22 cellular contexts compared by ENCODE assay signal in the genomic region with DNA sequence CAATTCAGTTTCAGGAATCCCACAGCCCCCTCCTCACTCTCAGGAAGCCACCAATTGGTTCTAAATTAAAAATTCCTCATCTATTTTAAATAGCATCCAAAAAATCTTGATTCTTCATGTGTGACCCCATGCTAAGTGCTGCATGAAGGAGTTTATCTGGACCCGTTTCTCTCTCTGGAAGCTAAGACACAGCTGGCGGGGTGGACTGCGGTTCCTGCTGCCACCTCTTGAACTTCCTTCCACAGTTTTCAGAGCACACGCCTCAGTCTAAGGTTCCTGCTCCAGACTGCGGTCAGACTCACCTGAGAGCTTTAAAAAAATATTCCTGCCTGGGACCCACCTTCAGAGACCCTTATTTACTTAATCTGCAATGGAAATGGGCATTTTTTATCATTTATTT. TPM values are rescaled to one million over a fixed set of nuclear protein-coding genes. Genes with fewer than 3 reads are reported as not detected.
DNase-seq lines count a peak whose midpoint lies in the region; ATAC-seq and TF ChIP-seq lines count a peak whose summit lies in the region.
"Had no signal": no experiment of that assay in that cellular context is flagged by ENCODE, and none has a peak within 500 bp of the region (broad histone marks: within the 10 kb centered on the region; RNA-seq: fewer than 3 reads in every experiment).

No MANE protein-coding gene starts in this region.

- H4K12ac ChIP-seq in trophoblast cell (ENCODE audit: low read depth, low read length): no peak overlapping the region

- no peak overlapping the region for H3K4me3 ChIP-seq in BLaER1 treated with 17β-estradiol and CSF1 and Interleukin-3, amounts not matched to agents 10 nM and 100 nM
- H3K4me3 ChIP-seq in right lobe of liver (no peak overlapping the region), trophoblast cell (ENCODE audit: low read depth, low read length) (no peak overlapping the region), tibial nerve (no peak overlapping the region)
- H3K4me3 ChIP-seq: GM12878, PC-9 had no signal

- H3K79me1 ChIP-seq in trophoblast cell (ENCODE audit: low read length): peaks cover 1% of the 10 kb centered on the region

- peaks cover 0 to 6% (median 0%) of the 10 kb centered on the region in 11 experiments; a peak in 2 of 22 replicates for H3K27me3 ChIP-seq in BLaER1 treated with 17β-estradiol and CSF1 and Interleukin-3, amounts not matched to agents 10 nM and 100 nM
- H3K27me3 ChIP-seq in right lobe of liver (no peaks in the 10 kb centered on the region), trophoblast cell (ENCODE audit: insufficient read depth, low read length) (no peaks in the 10 kb centered on the region), tibial nerve (no peaks in the 10 kb centered on the region)

- no peak overlapping the region for H4K91ac ChIP-seq in trophoblast cell (ENCODE audit: low read depth, low read length)

- H3K9ac ChIP-seq in BLaER1 treated with 17β-estradiol and CSF1 and Interleukin-3, amounts not matched to agents 10 nM and 100 nM: peak overlapping the region in 2 of 11 experiments; percentile 12 to 19; a peak in 1 of 22 replicates
- H3K9ac ChIP-seq in trophoblast cell (ENCODE audit: low read length): no peak overlapping the region

- H3K14ac ChIP-seq in trophoblast cell (ENCODE audit: low read length): no peak overlapping the region

- no peaks in the 10 kb centered on the region for H3K79me2 ChIP-seq in trophoblast cell (ENCODE audit: control insufficient read depth, insufficient read depth, low read length, poor library complexity)

- no peaks in the 10 kb centered on the region for H4K20me1 ChIP-seq in BLaER1 treated with 17β-estradiol and CSF1 and Interleukin-3, amounts not matched to agents 10 nM and 100 nM

- WGBS in right lobe of liver (ENCODE audit: insufficient coverage, low coverage, low lambda C conversion rate, missing lambda C conversion rate): 21% methylated on average over 5 of the region's 5 CpGs
- WGBS in trophoblast cell (ENCODE audit: extremely low coverage, insufficient coverage, insufficient read length): no CpG with 5 or more reads among the region's 5 CpGs
- 51 to 54% methylated on average over 5 of the region's 5 CpGs for WGBS in tibial nerve, 2 donors

- no peak overlapping the region for H3K23ac ChIP-seq in trophoblast cell (ENCODE audit: low read length)

- no peak overlapping the region for H3K4ac ChIP-seq in trophoblast cell (ENCODE audit: low read depth, low read length)

- H2BK12ac ChIP-seq in trophoblast cell (ENCODE audit: low read length): peak overlapping the region; percentile 31

- H4K8ac ChIP-seq in trophoblast cell (ENCODE audit: low read depth, low read length): no peak overlapping the region

- no peak overlapping the region for H2BK120ac ChIP-seq in trophoblast cell (ENCODE audit: insufficient read depth, low read length, poor library complexity)

- TF ChIP-seq CTCF in right lobe of liver (IDR thresholded peaks at IDR 0.05) (no peak), tibial nerve (IDR thresholded peaks at IDR 0.05) (no peak)

- H3K9me3 ChIP-seq in BLaER1 treated with 17β-estradiol and CSF1 and Interleukin-3, amounts not matched to agents 10 nM and 100 nM (replicated peaks in 1 of 11): no peaks in the 10 kb centered on the region
- no peaks in the 10 kb centered on the region for H3K9me3 ChIP-seq in right lobe of liver
- no peaks in the 10 kb centered on the region for H3K9me3 ChIP-seq in trophoblast cell (ENCODE audit: insufficient read depth, low read depth, low read length)
- no peaks in the 10 kb centered on the region for H3K9me3 ChIP-seq in tibial nerve

- TF ChIP-seq POLR2A in right lobe of liver (IDR thresholded peaks at IDR 0.05): no peak
- TF ChIP-seq POLR2A in tibial nerve (IDR thresholded peaks at IDR 0.05): no peak

- intact Hi-C loops in right lobe of liver (cut with DNase I): no loop called here

- peak overlapping the region; percentile 3 to 82 (median 58); a peak in 18 of 22 replicates for H3K4me2 ChIP-seq in BLaER1 treated with 17β-estradiol and CSF1 and Interleukin-3, amounts not matched to agents 10 nM and 100 nM
- H3K4me2 ChIP-seq in trophoblast cell (ENCODE audit: low read length): no peak overlapping the region
- H3K4me2 ChIP-seq: PC-9 had no signal

- no peak overlapping the region for H3K18ac ChIP-seq in trophoblast cell (ENCODE audit: low read length)

- TF ChIP-seq EP300 in tibial nerve (IDR thresholded peaks at IDR 0.05): no peak

- H3K27ac ChIP-seq in BLaER1 treated with 17β-estradiol and CSF1 and Interleukin-3, amounts not matched to agents 10 nM and 100 nM: peak overlapping the region in 1 of 11 experiments; percentile 16; a peak in 1 of 22 replicates
- H3K27ac ChIP-seq in right lobe of liver: peak overlapping the region; percentile 50 to 88 (median 72)
- H3K27ac ChIP-seq in trophoblast cell (ENCODE audit: low read depth, low read length): no peak overlapping the region
- peak overlapping the region in 1 of 4 donors; percentile 54 for H3K27ac ChIP-seq in tibial nerve
- H3K27ac ChIP-seq: PC-9 had no signal

- H2BK5ac ChIP-seq in trophoblast cell (ENCODE audit: low read depth, low read length, poor library complexity): no peak overlapping the region

- DNase-seq in SK-N-DZ (ENCODE audit: low spot score) (peak; percentile 10), right lobe of liver (no peak), trophoblast cell (no peak), anterior cingulate cortex (lab: John Stamatoyannopoulos, UW) (no peak), NCI-H345 treated with DMSO at 0.1 percent for 48 hours (lab: John Stamatoyannopoulos, UW; ENCODE audit: unreplicated experiment) (no peak), tibial nerve (ENCODE audit: low spot score in 2 of 2) (no peak)
- DNase-seq: C1 segment of cervical spinal cord; CD8-positive, alpha-beta T cell; DND-41; H7; Kasumi-1; NCI-H1417 treated with DMSO at 0.1 percent for 48 hours; NCI-H187; NCI-H2107; NCI-H69; PC-9; RPMI8226; SIG-M5 had no signal

- no peak overlapping the region for H2AFZ ChIP-seq in trophoblast cell (ENCODE audit: insufficient read depth, low read length, poor library complexity)
- H2AFZ ChIP-seq: PC-9 had no signal

- no peak for ATAC-seq in right lobe of liver
- ATAC-seq: CD8-positive, alpha-beta T cell; GM12878 had no signal

- H2AK5ac ChIP-seq in trophoblast cell (ENCODE audit: low read length): no peak overlapping the region

- peaks cover 8 to 32% (median 19%) of the 10 kb centered on the region in 10 experiments; a peak in 18 of 20 replicates for H3K4me1 ChIP-seq in BLaER1 treated with 17β-estradiol and CSF1 and Interleukin-3, amounts not matched to agents 10 nM and 100 nM
- peaks cover 0 to 89% (median 42%) of the 10 kb centered on the region in 4 donors for H3K4me1 ChIP-seq in right lobe of liver
- peaks cover 11 to 13% of the 10 kb centered on the region in 2 experiments for H3K4me1 ChIP-seq in trophoblast cell (ENCODE audit: control insufficient read depth in 1 of 2, insufficient read depth in 2 of 2, low read length in 2 of 2)
- peaks cover 0 to 28% (median 0%) of the 10 kb centered on the region in 4 donors for H3K4me1 ChIP-seq in tibial nerve

- no peaks in the 10 kb centered on the region for H3K36me3 ChIP-seq in BLaER1 treated with 17β-estradiol and CSF1 and Interleukin-3, amounts not matched to agents 10 nM and 100 nM
- no peaks in the 10 kb centered on the region for H3K36me3 ChIP-seq in right lobe of liver
- H3K36me3 ChIP-seq in trophoblast cell (ENCODE audit: control insufficient read depth in 1 of 2, insufficient read depth in 2 of 2, low read length in 2 of 2): no peaks in the 10 kb centered on the region
- no peaks in the 10 kb centered on the region for H3K36me3 ChIP-seq in tibial nerve

RNA-seq across cellular contexts. Expression of gene LYZL1, which starts 34.5 kb away (rescaled TPM):
- polyA plus RNA-seq in SK-N-DZ (2014; cell fraction: cytosol; rRNA removed): not detected in 2 replicates
- not detected in 2 replicates for polyA plus RNA-seq in SK-N-DZ (2014; cell fraction: nucleus; rRNA removed)
- total RNA-seq in right lobe of liver (not detected), tibial nerve (not detected)
- polyA plus RNA-seq in trophoblast cell (2013): 0.05 and 0.07 TPM in 2 replicates
- total RNA-seq: CD8-positive, alpha-beta T cell; GM12878; H7; MCF 10A; NCI-H460; PC-9 had no signal
- polyA plus RNA-seq: GM12878 had no signal
